23 cellular contexts compared by ENCODE assay signal in the genomic region with DNA sequence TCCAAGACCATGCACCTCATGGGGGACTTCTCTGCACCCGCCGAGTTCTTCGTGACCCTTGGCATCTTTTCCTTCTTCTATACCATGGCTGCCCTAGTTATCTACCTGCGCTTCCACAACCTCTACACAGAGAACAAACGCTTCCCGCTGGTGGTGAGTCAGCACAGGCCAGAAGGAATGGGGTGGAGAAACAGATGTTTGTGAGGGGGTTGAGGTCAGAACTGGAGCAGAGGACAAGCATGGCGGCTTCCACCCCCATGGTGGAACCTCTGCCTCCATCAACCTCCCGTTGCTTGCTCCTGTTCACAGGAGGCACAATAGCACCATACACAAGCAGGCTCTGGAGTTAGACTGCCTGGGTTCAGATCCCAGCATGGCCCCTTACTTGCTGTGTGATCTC. TPM values are rescaled to one million over a fixed set of nuclear protein-coding genes. Genes with fewer than 3 reads are reported as not detected.
"Had no signal": no experiment of that assay in that cellular context is flagged by ENCODE, and none has a peak within 500 bp of the region (broad histone marks: within the 10 kb centered on the region; RNA-seq: fewer than 3 reads in every experiment).

No MANE protein-coding gene starts in this region.

- H3K9me3 ChIP-seq: breast epithelium, esophagus muscularis mucosa, gastroesophageal sphincter, left ventricle myocardium inferior, thyroid gland had no signal

- H3K27me3 ChIP-seq: breast epithelium, dorsolateral prefrontal cortex, esophagus muscularis mucosa, gastroesophageal sphincter, thyroid gland had no signal

- H3K4me3 Mint-ChIP-seq: activated CD4-positive, alpha-beta T cell treated with anti-CD3 and anti-CD28 coated beads, Interleukin-2, amount 10 ng/mL, durations not matched to agents 24 days and 14 days; activated CD8-positive, alpha-beta T cell treated with anti-CD3 and anti-CD28 coated beads, Interleukin-2, amount 10 ng/mL, durations not matched to agents 7 days and 5 days; activated naive CD4-positive, alpha-beta T cell treated with anti-CD3 and anti-CD28 coated beads for 36 hours; activated naive CD8-positive, alpha-beta T cell treated with anti-CD3 and anti-CD28 coated beads, Interleukin-2, amount 10 ng/mL, durations not matched to agents 7 days and 5 days; central memory CD8-positive, alpha-beta T cell; naive thymus-derived CD4-positive, alpha-beta T cell had no signal

- H3K27ac Mint-ChIP-seq: activated CD4-positive, alpha-beta T cell treated with anti-CD3 and anti-CD28 coated beads, Interleukin-2, amount 10 ng/mL, durations not matched to agents 24 days and 14 days; activated CD8-positive, alpha-beta T cell treated with anti-CD3 and anti-CD28 coated beads, Interleukin-2, amount 10 ng/mL, durations not matched to agents 7 days and 5 days; activated naive CD4-positive, alpha-beta T cell treated with anti-CD3 and anti-CD28 coated beads for 36 hours; activated naive CD8-positive, alpha-beta T cell treated with anti-CD3 and anti-CD28 coated beads, Interleukin-2, amount 10 ng/mL, durations not matched to agents 7 days and 5 days; naive thymus-derived CD4-positive, alpha-beta T cell had no signal

- H3K36me3 Mint-ChIP-seq: activated naive CD8-positive, alpha-beta T cell treated with anti-CD3 and anti-CD28 coated beads, Interleukin-2, amount 10 ng/mL, durations not matched to agents 7 days and 5 days had no signal

- ATAC-seq: activated CD4-positive, CD25-positive, alpha-beta regulatory T cell treated with anti-CD3 and anti-CD28 coated beads, Interleukin-2, amount 50 U/mL, for 24 hours; activated CD8-positive, alpha-beta T cell treated with anti-CD3 and anti-CD28 coated beads, Interleukin-2, amount 10 ng/mL, durations not matched to agents 7 days and 5 days; gastroesophageal sphincter; naive thymus-derived CD4-positive, alpha-beta T cell had no signal

- H3K9me3 Mint-ChIP-seq: activated CD4-positive, alpha-beta T cell treated with anti-CD3 and anti-CD28 coated beads, Interleukin-2, amount 10 ng/mL, durations not matched to agents 24 days and 14 days; activated naive CD4-positive, alpha-beta T cell treated with anti-CD3 and anti-CD28 coated beads for 36 hours; activated naive CD8-positive, alpha-beta T cell treated with anti-CD3 and anti-CD28 coated beads, Interleukin-2, amount 10 ng/mL, durations not matched to agents 7 days and 5 days; central memory CD8-positive, alpha-beta T cell; naive thymus-derived CD4-positive, alpha-beta T cell; neural crest cell had no signal

- H3K4me1 Mint-ChIP-seq: central memory CD8-positive, alpha-beta T cell; neural crest cell had no signal

- DNase-seq: activated CD4-positive, alpha-beta T cell treated with anti-CD3 and anti-CD28 coated beads, Interleukin-2, amount 10 ng/mL, durations not matched to agents 24 days and 14 days; activated CD8-positive, alpha-beta T cell treated with anti-CD3 and anti-CD28 coated beads, Interleukin-2, amount 10 ng/mL, durations not matched to agents 7 days and 5 days; activated naive CD4-positive, alpha-beta T cell treated with anti-CD3 and anti-CD28 coated beads for 36 hours; activated naive CD8-positive, alpha-beta T cell treated with anti-CD3 and anti-CD28 coated beads, Interleukin-2, amount 10 ng/mL, durations not matched to agents 7 days and 5 days; activated T-cell treated with anti-CD3 and anti-CD28 coated beads, Interleukin-2, amount 50 U/mL, for 48 hours; amniotic stem cell; dorsolateral prefrontal cortex; head of caudate nucleus; hypothalamus; left ventricle myocardium inferior; naive thymus-derived CD4-positive, alpha-beta T cell; occipital lobe; retina; stimulated activated CD4-positive, alpha-beta T cell treated with anti-CD3 and anti-CD28 coated beads, Interleukin-2, amount 100 ng/mL, for 48 hours; stimulated activated naive CD4-positive, alpha-beta T cell treated with Interleukin-2 at 50 U/mL for 16 hours; thyroid gland had no signal

- H3K4me1 ChIP-seq: breast epithelium, esophagus muscularis mucosa, gastroesophageal sphincter, thyroid gland had no signal

- H3K36me3 ChIP-seq: breast epithelium, thyroid gland had no signal

- H3K27ac ChIP-seq: breast epithelium, dorsolateral prefrontal cortex, esophagus muscularis mucosa, gastroesophageal sphincter, left ventricle myocardium inferior, thyroid gland had no signal

- H3K4me3 ChIP-seq: breast epithelium, dorsolateral prefrontal cortex, esophagus muscularis mucosa, gastroesophageal sphincter, left ventricle myocardium inferior, thyroid gland had no signal

RNA-seq across cellular contexts. Expression of a gene that starts 10.5 kb away (rescaled TPM):
- total RNA-seq: activated CD8-positive, alpha-beta T cell treated with anti-CD3 and anti-CD28 coated beads, Interleukin-2, amount 10 ng/mL, durations not matched to agents 7 days and 5 days; activated naive CD8-positive, alpha-beta T cell treated with anti-CD3 and anti-CD28 coated beads, Interleukin-2, amount 10 ng/mL, durations not matched to agents 7 days and 5 days; naive thymus-derived CD4-positive, alpha-beta T cell; occipital lobe; T-helper 2 cell treated with Interferon-gamma antibody and Interleukin-4, amounts not matched to agents 100 ng/mL and 5 ng/mL, for 36 hours had no signal
